Comparison of ENCODE assay signal across 1 cellular context in the genomic region with DNA sequence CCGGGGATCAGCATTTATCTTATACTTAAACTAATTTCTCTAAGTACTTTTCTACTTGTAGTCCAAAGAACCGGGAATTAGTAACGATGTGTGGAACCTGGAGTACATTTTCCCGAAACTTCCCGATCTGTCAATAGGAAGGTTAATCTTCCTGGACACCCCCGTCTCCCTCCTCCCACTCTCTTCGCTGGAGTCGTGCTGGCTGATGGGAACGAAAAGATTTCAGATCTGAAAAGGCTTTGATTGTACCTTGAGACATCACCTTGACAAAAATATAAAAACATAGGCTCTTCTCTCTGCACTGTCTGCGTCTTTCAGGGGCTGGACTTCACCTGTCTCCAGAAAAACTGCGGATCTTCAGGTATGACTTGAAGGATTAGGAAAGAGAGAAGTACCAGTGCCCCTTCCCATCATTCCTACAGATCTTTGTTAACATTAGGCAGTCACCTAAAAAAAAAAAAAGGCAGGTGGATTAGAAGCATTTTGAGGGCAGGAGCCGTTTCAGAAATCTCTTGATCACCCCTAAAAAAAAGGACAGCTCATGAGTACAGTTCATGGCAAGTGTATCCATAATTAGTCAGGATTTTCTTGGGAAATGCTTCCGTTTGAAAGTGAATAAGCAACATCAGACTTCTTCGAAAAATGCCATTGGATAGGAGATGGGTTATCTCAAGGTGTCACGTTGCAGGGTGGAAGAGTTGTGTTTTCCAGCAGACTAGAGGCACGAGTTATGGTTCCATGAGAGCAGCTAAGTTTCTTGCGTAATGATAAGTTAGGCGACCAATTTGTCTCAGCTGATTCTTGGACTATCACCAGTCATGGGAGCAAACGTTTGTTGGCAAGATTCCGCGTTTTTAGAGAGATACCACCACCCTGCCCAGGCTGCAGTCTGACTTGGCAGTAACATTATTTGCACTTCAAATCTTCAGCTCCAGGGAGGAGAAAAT.
A peak's percentile ranks its signal among the peaks of the same experiment; 100 is the strongest.
TF ChIP-seq lines count a peak whose summit lies in the region.

No MANE protein-coding gene starts in this region.

TF ChIP-seq in K562, 482 proteins besides CTCF, POLR2A, EP300 and RAD21:
- TF ChIP-seq NKRF (IDR thresholded peaks at IDR 0.05; ENCODE audit: borderline replicate concordance), result no peak
- TF ChIP-seq TCF7L2 (IDR thresholded peaks at IDR 0.05; ENCODE audit: low read depth, low read length), result no peak
- TF ChIP-seq CBX8 (IDR thresholded peaks at IDR 0.05; ENCODE audit: borderline replicate concordance, extremely low read depth, low read depth, low read length, poor library complexity, severe bottlenecking), result no peak
- peak; percentile 61 for TF ChIP-seq ZNF316 (IDR thresholded peaks at IDR 0.05)
- TF ChIP-seq RFX5 (IDR thresholded peaks at IDR 0.05; ENCODE audit: low read depth, low read length), result no peak
- TF ChIP-seq, protein P1, sequence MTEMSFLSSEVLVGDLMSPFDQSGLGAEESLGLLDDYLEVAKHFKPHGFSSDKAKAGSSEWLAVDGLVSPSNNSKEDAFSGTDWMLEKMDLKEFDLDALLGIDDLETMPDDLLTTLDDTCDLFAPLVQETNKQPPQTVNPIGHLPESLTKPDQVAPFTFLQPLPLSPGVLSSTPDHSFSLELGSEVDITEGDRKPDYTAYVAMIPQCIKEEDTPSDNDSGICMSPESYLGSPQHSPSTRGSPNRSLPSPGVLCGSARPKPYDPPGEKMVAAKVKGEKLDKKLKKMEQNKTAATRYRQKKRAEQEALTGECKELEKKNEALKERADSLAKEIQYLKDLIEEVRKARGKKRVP (CRISPR knock-in tag; IDR thresholded peaks at IDR 0.05), result no peak
- TF ChIP-seq TEAD2 (tag; IDR thresholded peaks at IDR 0.05), result no peak
- TF ChIP-seq, protein P2, sequence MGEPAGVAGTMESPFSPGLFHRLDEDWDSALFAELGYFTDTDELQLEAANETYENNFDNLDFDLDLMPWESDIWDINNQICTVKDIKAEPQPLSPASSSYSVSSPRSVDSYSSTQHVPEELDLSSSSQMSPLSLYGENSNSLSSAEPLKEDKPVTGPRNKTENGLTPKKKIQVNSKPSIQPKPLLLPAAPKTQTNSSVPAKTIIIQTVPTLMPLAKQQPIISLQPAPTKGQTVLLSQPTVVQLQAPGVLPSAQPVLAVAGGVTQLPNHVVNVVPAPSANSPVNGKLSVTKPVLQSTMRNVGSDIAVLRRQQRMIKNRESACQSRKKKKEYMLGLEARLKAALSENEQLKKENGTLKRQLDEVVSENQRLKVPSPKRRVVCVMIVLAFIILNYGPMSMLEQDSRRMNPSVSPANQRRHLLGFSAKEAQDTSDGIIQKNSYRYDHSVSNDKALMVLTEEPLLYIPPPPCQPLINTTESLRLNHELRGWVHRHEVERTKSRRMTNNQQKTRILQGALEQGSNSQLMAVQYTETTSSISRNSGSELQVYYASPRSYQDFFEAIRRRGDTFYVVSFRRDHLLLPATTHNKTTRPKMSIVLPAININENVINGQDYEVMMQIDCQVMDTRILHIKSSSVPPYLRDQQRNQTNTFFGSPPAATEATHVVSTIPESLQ (CRISPR knock-in tag; IDR thresholded peaks at IDR 0.05), result no peak
- no peak for TF ChIP-seq TAF9B (IDR thresholded peaks at IDR 0.05; ENCODE audit: partially characterized antibody)
- peak; percentile 75 for TF ChIP-seq CEBPB (tag; IDR thresholded peaks at IDR 0.05)
- TF ChIP-seq ILF3 (IDR thresholded peaks at IDR 0.05; ENCODE audit: borderline replicate concordance), result no peak
- no peak for TF ChIP-seq COPS2 (conservative IDR thresholded peaks at IDR 0.05)
- TF ChIP-seq CEBPG (CRISPR knock-in tag; IDR thresholded peaks at IDR 0.05), result no peak
- 0 out of 4 replicates have a peak, but pooled peaks of 1 of the 2 experiments have one; percentile 20 for TF ChIP-seq CEBPG (tag; conservative IDR thresholded peaks at IDR 0.05 in 1 of 2, IDR thresholded peaks at IDR 0.05 in 1 of 2)
- TF ChIP-seq POLR2AphosphoS2 (IDR thresholded peaks at IDR 0.05; ENCODE audit: low read length), result no peak
- TF ChIP-seq TRIM24 (IDR thresholded peaks at IDR 0.05), result peak; percentile 47 to 60; a peak in 2 of 4 replicates
- TF ChIP-seq MCM7 (IDR thresholded peaks at IDR 0.05), result no peak
- TF ChIP-seq, protein P3, sequence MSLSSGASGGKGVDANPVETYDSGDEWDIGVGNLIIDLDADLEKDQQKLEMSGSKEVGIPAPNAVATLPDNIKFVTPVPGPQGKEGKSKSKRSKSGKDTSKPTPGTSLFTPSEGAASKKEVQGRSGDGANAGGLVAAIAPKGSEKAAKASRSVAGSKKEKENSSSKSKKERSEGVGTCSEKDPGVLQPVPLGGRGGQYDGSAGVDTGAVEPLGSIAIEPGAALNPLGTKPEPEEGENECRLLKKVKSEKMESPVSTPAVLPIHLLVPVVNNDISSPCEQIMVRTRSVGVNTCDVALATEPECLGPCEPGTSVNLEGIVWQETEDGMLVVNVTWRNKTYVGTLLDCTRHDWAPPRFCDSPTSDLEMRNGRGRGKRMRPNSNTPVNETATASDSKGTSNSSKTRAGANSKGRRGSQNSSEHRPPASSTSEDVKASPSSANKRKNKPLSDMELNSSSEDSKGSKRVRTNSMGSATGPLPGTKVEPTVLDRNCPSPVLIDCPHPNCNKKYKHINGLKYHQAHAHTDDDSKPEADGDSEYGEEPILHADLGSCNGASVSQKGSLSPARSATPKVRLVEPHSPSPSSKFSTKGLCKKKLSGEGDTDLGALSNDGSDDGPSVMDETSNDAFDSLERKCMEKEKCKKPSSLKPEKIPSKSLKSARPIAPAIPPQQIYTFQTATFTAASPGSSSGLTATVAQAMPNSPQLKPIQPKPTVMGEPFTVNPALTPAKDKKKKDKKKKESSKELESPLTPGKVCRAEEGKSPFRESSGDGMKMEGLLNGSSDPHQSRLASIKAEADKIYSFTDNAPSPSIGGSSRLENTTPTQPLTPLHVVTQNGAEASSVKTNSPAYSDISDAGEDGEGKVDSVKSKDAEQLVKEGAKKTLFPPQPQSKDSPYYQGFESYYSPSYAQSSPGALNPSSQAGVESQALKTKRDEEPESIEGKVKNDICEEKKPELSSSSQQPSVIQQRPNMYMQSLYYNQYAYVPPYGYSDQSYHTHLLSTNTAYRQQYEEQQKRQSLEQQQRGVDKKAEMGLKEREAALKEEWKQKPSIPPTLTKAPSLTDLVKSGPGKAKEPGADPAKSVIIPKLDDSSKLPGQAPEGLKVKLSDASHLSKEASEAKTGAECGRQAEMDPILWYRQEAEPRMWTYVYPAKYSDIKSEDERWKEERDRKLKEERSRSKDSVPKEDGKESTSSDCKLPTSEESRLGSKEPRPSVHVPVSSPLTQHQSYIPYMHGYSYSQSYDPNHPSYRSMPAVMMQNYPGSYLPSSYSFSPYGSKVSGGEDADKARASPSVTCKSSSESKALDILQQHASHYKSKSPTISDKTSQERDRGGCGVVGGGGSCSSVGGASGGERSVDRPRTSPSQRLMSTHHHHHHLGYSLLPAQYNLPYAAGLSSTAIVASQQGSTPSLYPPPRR (CRISPR knock-in tag; IDR thresholded peaks at IDR 0.05; ENCODE audit: borderline replicate concordance), result no peak
- TF ChIP-seq NFYB (IDR thresholded peaks at IDR 0.05; ENCODE audit: extremely low read depth, insufficient read length), result no peak
